In genomic region chr14:91649930-91650329, GRCh38 we compare ENCODE assay signal across 9 cellular contexts.
A peak's percentile ranks its signal among the peaks of the same experiment; 100 is the strongest.
DNase-seq lines count a peak whose midpoint lies in the region; ATAC-seq, FAIRE-seq and TF ChIP-seq lines count a peak whose summit lies in the region.
"Had no signal": no experiment of that assay in that cellular context is flagged by ENCODE, and none has a peak within 500 bp of the region (broad histone marks: within the 10 kb centered on the region; RNA-seq: fewer than 3 reads in every experiment).

No MANE protein-coding gene starts in this region.

- no peak overlapping the region for H3K27ac Mint-ChIP-seq in CD8-positive, alpha-beta T cell

- peak; percentile 64 for TF ChIP-seq CTCF in CD8-positive, alpha-beta T cell (IDR thresholded peaks at IDR 0.05)
- TF ChIP-seq CTCF in psoas muscle (IDR thresholded peaks at IDR 0.05), result peak; percentile 41

- 22 to 30% (median 22%) methylated on average over 2 of the region's 2 CpGs for WGBS in psoas muscle, 3 donors
- 17 to 22% methylated on average over 2 of the region's 2 CpGs for WGBS in aorta, 2 donors

- H3K9me3 Mint-ChIP-seq in CD8-positive, alpha-beta T cell, result no peaks in the 10 kb centered on the region

- POLR2A ChIA-PET in CD8-positive, alpha-beta T cell (lab: Charles Lee), result interaction anchor here (0.6 to 0.7 kb wide), 3 partner anchors 38 to 320 kb away, joined by 3 to 4 read pairs (median 4); no protein-coding TSS in a partner anchor

- H3K27me3 ChIP-seq in CD8-positive, alpha-beta T cell (ENCODE audit: insufficient read depth, low read length), result no peaks in the 10 kb centered on the region
- H3K27me3 ChIP-seq in psoas muscle (ENCODE audit: insufficient read depth in 3 of 3, low read length in 2 of 3), result no peaks in the 10 kb centered on the region
- H3K27me3 ChIP-seq in aorta (ENCODE audit: control insufficient read depth in 1 of 2, insufficient read depth in 2 of 2, low read length in 1 of 2), result no peaks in the 10 kb centered on the region

- no peaks in the 10 kb centered on the region for H3K9me3 ChIP-seq in CD8-positive, alpha-beta T cell (ENCODE audit: low read length)
- H3K9me3 ChIP-seq in psoas muscle (no peaks in the 10 kb centered on the region), aorta (ENCODE audit: control insufficient read depth, low read length) (no peaks in the 10 kb centered on the region)

- H3K36me3 Mint-ChIP-seq in CD8-positive, alpha-beta T cell, result no peaks in the 10 kb centered on the region

- peak in 2 of 7 experiments; percentile 20 to 23 for DNase-seq in CD8-positive, alpha-beta T cell
- peak; percentile 15 for DNase-seq in GM12891 (ENCODE audit: insufficient read length, low spot score)
- peak; percentile 39 for DNase-seq in RKO (ENCODE audit: low spot score)
- DNase-seq in fibroblast of gingiva (ENCODE audit: low read depth), result peak; percentile 53
- DNase-seq in psoas muscle, result no peak
- DNase-seq in aorta, result no peak

- H3K4me1 ChIP-seq in CD8-positive, alpha-beta T cell (ENCODE audit: insufficient read depth, low read length), result no peaks in the 10 kb centered on the region
- H3K4me1 ChIP-seq in psoas muscle (no peaks in the 10 kb centered on the region), aorta (ENCODE audit: control insufficient read depth in 1 of 2, insufficient read depth in 2 of 2, low read length in 2 of 2) (no peaks in the 10 kb centered on the region)

- intact Hi-C loops in CD8-positive, alpha-beta T cell (cut with DNase I, micrococcal nuclease), result loop anchor here (1.0 to 2.0 kb wide), 4 partner anchors 261 to 457 kb away; partner anchors contain the start of gene ATXN3 (in 1 of the 2)
- intact Hi-C loops in psoas muscle (cut with DNase I), result loop anchor here in 1 of 2 donors (2.0 kb wide), 1 partner anchor 259 kb away; no protein-coding TSS in a partner anchor
- intact Hi-C loops in aorta (cut with DNase I), result loop anchor here (5.0 to 10.0 kb wide), 2 partner anchors 262 to 345 kb away; no protein-coding TSS in a partner anchor

- no peaks in the 10 kb centered on the region for H3K36me3 ChIP-seq in CD8-positive, alpha-beta T cell (ENCODE audit: insufficient read depth, low read length)
- H3K36me3 ChIP-seq in psoas muscle (ENCODE audit: insufficient read depth in 1 of 2, low read depth in 1 of 2), result no peaks in the 10 kb centered on the region
- peaks cover 0 to 2% of the 10 kb centered on the region in 2 donors for H3K36me3 ChIP-seq in aorta (ENCODE audit: control insufficient read depth in 1 of 2, insufficient read depth in 2 of 2, low read length in 1 of 2)

- no peak overlapping the region for H3K4me3 ChIP-seq in CD8-positive, alpha-beta T cell (ENCODE audit: low read depth, low read length)
- H3K4me3 ChIP-seq in psoas muscle, result no peak overlapping the region
- H3K4me3 ChIP-seq in aorta (ENCODE audit: low read length in 2 of 2), result no peak overlapping the region
- H3K4me3 ChIP-seq: skin epidermis had no signal

- CTCF ChIA-PET in CD8-positive, alpha-beta T cell (lab: Charles Lee), result interaction anchor here (0.6 to 3.2 kb wide), 24 partner anchors 9 to 382 kb away, joined by 3 to 41 read pairs (median 3); no protein-coding TSS in a partner anchor

- H3K4me3 Mint-ChIP-seq in CD8-positive, alpha-beta T cell, result no peak overlapping the region

- H3K4me1 Mint-ChIP-seq in CD8-positive, alpha-beta T cell (ENCODE audit: low read depth), result no peaks in the 10 kb centered on the region

- H3K27ac ChIP-seq in CD8-positive, alpha-beta T cell (ENCODE audit: low read depth, low read length), result no peak overlapping the region
- H3K27ac ChIP-seq in psoas muscle (no peak overlapping the region), aorta (ENCODE audit: low read depth in 1 of 2, low read length in 2 of 2) (no peak overlapping the region)
- H3K27ac ChIP-seq: skin epidermis had no signal

- H3K27me3 Mint-ChIP-seq in CD8-positive, alpha-beta T cell (ENCODE audit: low read depth), result no peaks in the 10 kb centered on the region

- TF ChIP-seq POLR2A in GM12891 (IDR thresholded peaks at IDR 0.05; ENCODE audit: low read depth, low read length), result no peak

- peak; percentile 62 for FAIRE-seq in GM12891 (lab: Jason Lieb, UNC)

- peak; percentile 52 for ATAC-seq in CD8-positive, alpha-beta T cell
- ATAC-seq in psoas muscle, result no peak
- ATAC-seq in HG03045 (IDR thresholded peaks at IDR 0.05; ENCODE audit: unreplicated experiment), result no peak
- no peak for ATAC-seq in GM18858 (IDR thresholded peaks at IDR 0.05; ENCODE audit: unreplicated experiment)
- ATAC-seq in aorta (ENCODE audit: low FRiP score), result no peak

TF ChIP-seq in GM12891, 5 proteins besides CTCF, POLR2A, EP300 and RAD21:
- no peak for TF ChIP-seq TAF1 (IDR thresholded peaks at IDR 0.05; ENCODE audit: low read depth, low read length)
- TF ChIP-seq POU2F2 (IDR thresholded peaks at IDR 0.05; ENCODE audit: low read depth, low read length), result no peak
- no peak for TF ChIP-seq POLR2AphosphoS5 (IDR thresholded peaks at IDR 0.05; ENCODE audit: low read depth, low read length)
- TF ChIP-seq PAX5 (IDR thresholded peaks at IDR 0.05; ENCODE audit: insufficient read depth, low read length, severe bottlenecking), result no peak
- no peak for TF ChIP-seq SPI1 (IDR thresholded peaks at IDR 0.05; ENCODE audit: low read depth, low read length)

Comparison
In these comparisons a context has a peak if more than half of its experiments do, and no peak if none do; other contexts are left out.
1. DNase-seq: peak in GM12891 (single experiment), RKO (single experiment) and fibroblast of gingiva (single experiment); none in psoas muscle (0 of 2) and aorta (0 of 2).